In genomic region chr13:45341034-45341798, GRCh38 we compare ENCODE assay signal across 8 cellular contexts. TPM values are rescaled to one million over a fixed set of nuclear protein-coding genes. Genes with fewer than 3 reads are reported as not detected.
DNase-seq lines count a peak whose midpoint lies in the region; ATAC-seq and TF ChIP-seq lines count a peak whose summit lies in the region.

Gene TPT1 (minus strand): TSS chr13:45341183. CDS start chr13:45341069, 114 bp downstream.

- H3K27me3 ChIP-seq in adipocyte (replicated peaks; ENCODE audit: control insufficient read depth, insufficient read depth, low read length) = no peaks in the 10 kb centered on the region
- H3K27me3 ChIP-seq in cardiac muscle cell = no peaks in the 10 kb centered on the region

- H3K36me3 Mint-ChIP-seq in type B pancreatic cell = peaks cover 49% of the 10 kb centered on the region

- no peaks in the 10 kb centered on the region for H3K27me3 Mint-ChIP-seq in type B pancreatic cell

- H3K9ac ChIP-seq in adipocyte (ENCODE audit: low read length) = peak within 1 kb of the TSS; percentile 97

- DNase-seq in GM12865 (ENCODE audit: low read depth) (peak; percentile 100), NCI-H1417 treated with DMSO at 0.1 percent for 48 hours (lab: John Stamatoyannopoulos, UW) (peak; percentile 85), SW480 (ENCODE audit: low spot score) (peak; percentile 98), adipocyte (ENCODE audit: low read depth) (peak; percentile 99), cardiac muscle cell (ENCODE audit: low read depth in 1 of 2, low spot score in 1 of 2) (peak; percentile 98 to 100), pons (ENCODE audit: low spot score) (peak; percentile 97), type B pancreatic cell (ENCODE audit: extremely low spot score, unreplicated experiment) (peak; percentile 99)

- H3K9me3 ChIP-seq in adipocyte (ENCODE audit: control insufficient read depth, low read length) (no peaks in the 10 kb centered on the region), cardiac muscle cell (ENCODE audit: low read depth) (no peaks in the 10 kb centered on the region)

- peaks cover 45% of the 10 kb centered on the region for H3K4me1 ChIP-seq in adipocyte (ENCODE audit: control insufficient read depth, insufficient read depth, low read length)
- H3K4me1 ChIP-seq in cardiac muscle cell (ENCODE audit: low read depth) = peaks cover 13% of the 10 kb centered on the region

- H3K36me3 ChIP-seq in adipocyte (ENCODE audit: control insufficient read depth, insufficient read depth, low read length, severe bottlenecking) (peaks cover 41% of the 10 kb centered on the region), cardiac muscle cell (peaks cover 38% of the 10 kb centered on the region)

- H3K27ac ChIP-seq in cardiac muscle cell = peak within 1 kb of the TSS; percentile 99

- H3K4me1 Mint-ChIP-seq in type B pancreatic cell (ENCODE audit: unreplicated experiment) = peaks cover 33% of the 10 kb centered on the region

- H3K27ac Mint-ChIP-seq in type B pancreatic cell = peak within 1 kb of the TSS; percentile 99

- TF ChIP-seq CTCF in GM12865 (IDR thresholded peaks at IDR 0.05; ENCODE audit: insufficient read depth, low read depth, low read length, missing control alignments) = no peak
- TF ChIP-seq CTCF in cardiac muscle cell (IDR thresholded peaks at IDR 0.05; ENCODE audit: low read depth, low read length) = no peak
- no peak for TF ChIP-seq CTCF in type B pancreatic cell (conservative IDR thresholded peaks at IDR 0.05)

- no peaks in the 10 kb centered on the region for H3K9me3 Mint-ChIP-seq in type B pancreatic cell

- H3K4me3 ChIP-seq in GM12865 (ENCODE audit: low read depth, low read length) (peak within 1 kb of the TSS; percentile 93), adipocyte (ENCODE audit: low read length) (peak within 1 kb of the TSS; percentile 93), cardiac muscle cell (peak within 1 kb of the TSS; percentile 81)

- peak; percentile 86 for ATAC-seq in HG02763 (IDR thresholded peaks at IDR 0.05; ENCODE audit: unreplicated experiment)

- peak within 1 kb of the TSS; percentile 97 for H3K4me3 Mint-ChIP-seq in type B pancreatic cell

RNA-seq across cellular contexts. Expression of gene TPT1, which starts in this region (rescaled TPM):
- total RNA-seq in cardiac muscle cell (1,619 and 1,761 TPM in 2 replicates), type B pancreatic cell (ENCODE audit: low replicate concordance) (3,472 and 4,120 TPM in 2 replicates)
- 823 and 843 TPM in 2 replicates for polyA plus RNA-seq in cardiac muscle cell

Comparison
In these comparisons a context has a peak if more than half of its experiments do, and no peak if none do; other contexts are left out.
1. Peak in every context shown above with its lines: DNase-seq, ATAC-seq, H3K4me3 ChIP-seq and H3K27ac ChIP-seq.